14 cellular contexts compared by ENCODE assay signal in the genomic region with DNA sequence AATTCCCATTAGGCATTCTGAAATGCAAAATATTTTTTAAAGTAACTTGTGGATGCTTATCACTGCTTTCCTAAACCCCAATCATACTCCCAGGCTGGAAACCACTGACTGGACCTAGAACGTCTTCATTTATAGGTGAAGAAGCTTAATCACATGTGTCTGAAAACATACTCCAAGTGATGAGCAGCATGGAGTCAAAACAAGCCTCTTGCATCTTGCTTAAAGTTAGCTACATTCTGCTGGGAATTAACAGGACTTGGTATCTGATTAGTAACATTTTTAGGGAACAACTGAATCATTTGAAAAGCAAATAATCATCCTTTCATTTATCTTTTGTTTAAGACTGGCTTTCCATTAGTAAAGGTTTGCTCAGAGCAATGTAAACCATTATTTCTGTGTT.
DNase-seq lines count a peak whose midpoint lies in the region; ATAC-seq, FAIRE-seq and TF ChIP-seq lines count a peak whose summit lies in the region.
"Had no signal": no experiment of that assay in that cellular context is flagged by ENCODE, and none has a peak within 500 bp of the region (broad histone marks: within the 10 kb centered on the region; RNA-seq: fewer than 3 reads in every experiment).

No MANE protein-coding gene starts in this region.

- no peak overlapping the region for H3K18ac ChIP-seq in IMR-90 (ENCODE audit: low read depth, low read length)

- H2AK9ac ChIP-seq in IMR-90 (replicated peaks; ENCODE audit: low read depth, low read length, poor library complexity), result no peak overlapping the region

- H3K9me3 Mint-ChIP-seq in CD4-positive, alpha-beta T cell, result no peaks in the 10 kb centered on the region

- dilution Hi-C loops in IMR-90 (cut with HindIII; ENCODE audit: low sequenced_read_pairs, unreplicated experiment), result no loop called here

- no peak overlapping the region; the same call in 1 of the 2 replicates for H2AK5ac ChIP-seq in IMR-90 (ENCODE audit: low read depth, low read length)

- H3K14ac ChIP-seq in IMR-90 (replicated peaks; ENCODE audit: low read depth, low read length), result peak overlapping the region; percentile 31; the same call in 1 of the 2 replicates

- no peak overlapping the region for H3K4me3 ChIP-seq in IMR-90 (ENCODE audit: insufficient read depth, low read depth, low read length)
- no peak overlapping the region for H3K4me3 ChIP-seq in BE2C (ENCODE audit: low read depth, low read length)
- H3K4me3 ChIP-seq: GM23248 had no signal

- no peak overlapping the region for H3K27ac Mint-ChIP-seq in CD4-positive, alpha-beta T cell

- no peaks in the 10 kb centered on the region for H3K36me3 ChIP-seq in IMR-90 (ENCODE audit: control insufficient read depth, insufficient read depth, low read length)
- H3K36me3 ChIP-seq in BE2C, result no peaks in the 10 kb centered on the region

- H3K27me3 ChIP-seq in IMR-90 (ENCODE audit: control insufficient read depth, insufficient read depth, low read length) (no peaks in the 10 kb centered on the region), BE2C (no peaks in the 10 kb centered on the region)
- no peaks in the 10 kb centered on the region for H3K27me3 ChIP-seq in CD4-positive, alpha-beta T cell (ENCODE audit: control insufficient read depth, insufficient read depth, low read length)

- H3K79me1 ChIP-seq in IMR-90 (ENCODE audit: low read depth in 1 of 2, low read length in 2 of 2), result peaks cover 0 to 32% of the 10 kb centered on the region in 2 experiments; a peak in 2 of 4 replicates

- H2BK120ac ChIP-seq in IMR-90 (ENCODE audit: low read depth, low read length), result no peak overlapping the region

- no peak overlapping the region for H3K56ac ChIP-seq in IMR-90 (ENCODE audit: extremely low read depth, insufficient read depth, low read length)

- peaks cover 23% of the 10 kb centered on the region for H3K36me3 Mint-ChIP-seq in CD4-positive, alpha-beta T cell (ENCODE audit: low read depth)

- H3K9me3 ChIP-seq in IMR-90 (ENCODE audit: control insufficient read depth, insufficient read depth, low read length), result no peaks in the 10 kb centered on the region
- H3K9me3 ChIP-seq in CD4-positive, alpha-beta T cell (ENCODE audit: control insufficient read depth, low read length), result no peaks in the 10 kb centered on the region
- H3K9me3 ChIP-seq in BE2C, result no peaks in the 10 kb centered on the region

- POLR2A ChIA-PET in IMR-90 (lab: Charles Lee; ENCODE audit: unreplicated experiment), result interaction anchor here (0.5 kb wide), 1 partner anchor 101 kb away, joined by 3 read pairs; no protein-coding TSS in a partner anchor
- POLR2A ChIA-PET in CD4-positive, alpha-beta T cell (lab: Charles Lee), result interaction anchor here (1.5 kb wide), 1 partner anchor 106 kb away, joined by 4 read pairs; the partner anchor contains the start of gene AK5

- no peak for DNase-seq in IMR-90
- DNase-seq in substantia nigra (lab: John Stamatoyannopoulos, UW), result no peak
- DNase-seq in CD4-positive, alpha-beta T cell, result no peak
- no peak for DNase-seq in BE2C
- DNase-seq: ACHN; C1 segment of cervical spinal cord; CD4-positive, alpha-beta memory T cell; DMS153; GM23248; H7 had no signal

- no peaks in the 10 kb centered on the region for H4K20me1 ChIP-seq in IMR-90 (ENCODE audit: insufficient read depth, low read length)

- H3K4me2 ChIP-seq in IMR-90 (ENCODE audit: low read depth, low read length), result no peak overlapping the region

- no peak overlapping the region for H3K9ac ChIP-seq in IMR-90 (ENCODE audit: low read depth, low read length)
- H3K9ac ChIP-seq: GM23248 had no signal

- H3K27ac ChIP-seq in IMR-90 (ENCODE audit: insufficient read depth, low read length) (no peak overlapping the region), cingulate gyrus (ENCODE audit: low read depth, low read length) (peak overlapping the region; percentile 70), substantia nigra (ENCODE audit: low read depth, low read length, poor library complexity, severe bottlenecking) (peak overlapping the region; percentile 87)
- H3K27ac ChIP-seq in CD4-positive, alpha-beta T cell (ENCODE audit: low read depth, low read length), result no peak overlapping the region
- H3K27ac ChIP-seq: GM23248 had no signal

- H2BK5ac ChIP-seq in IMR-90 (ENCODE audit: low read depth, low read length, poor library complexity, severe bottlenecking), result no peak overlapping the region

- no peak for ATAC-seq in IMR-90 (ENCODE audit: low read depth)
- ATAC-seq in GM21529 (IDR thresholded peaks at IDR 0.05; ENCODE audit: unreplicated experiment), result no peak
- no peak for ATAC-seq in CD4-positive, alpha-beta T cell (ENCODE audit: poor library complexity)
- ATAC-seq in HG03520 (IDR thresholded peaks at IDR 0.05; ENCODE audit: unreplicated experiment), result no peak

- peaks cover 28% of the 10 kb centered on the region for H3K4me1 Mint-ChIP-seq in CD4-positive, alpha-beta T cell (ENCODE audit: low read depth)

- peaks cover 3% of the 10 kb centered on the region; the same call in 1 of the 2 replicates for H3K9me1 ChIP-seq in IMR-90 (ENCODE audit: insufficient read depth, low read length)

- no peak overlapping the region for H4K5ac ChIP-seq in IMR-90 (ENCODE audit: low read depth, low read length)

- no peak overlapping the region for H4K91ac ChIP-seq in IMR-90 (ENCODE audit: insufficient read depth, low read depth, low read length)

- WGBS in IMR-90 (ENCODE audit: extremely low coverage in 2 of 2, insufficient read length in 1 of 2), 2 experiments, result no CpG with 5 or more reads among the region's 1 CpG

- peak overlapping the region; percentile 59; the same call in 1 of the 3 replicates for H2BK15ac ChIP-seq in IMR-90 (ENCODE audit: low read depth, low read length)

- no peak overlapping the region for H4K8ac ChIP-seq in IMR-90 (ENCODE audit: low read depth in 2 of 2, low read length in 2 of 2)

- no peak overlapping the region for H3K4ac ChIP-seq in IMR-90 (ENCODE audit: low read depth, low read length)

- no peak overlapping the region for H2AFZ ChIP-seq in IMR-90 (replicated peaks; ENCODE audit: low read length, poor library complexity)
- H2AFZ ChIP-seq: GM23248 had no signal

- intact Hi-C loops in IMR-90 (cut with micrococcal nuclease), result no loop called here
- intact Hi-C loops in CD4-positive, alpha-beta T cell (cut with DNase I, micrococcal nuclease), result no loop called here

- no peak for TF ChIP-seq RAD21 in IMR-90 (IDR thresholded peaks at IDR 0.05; ENCODE audit: low read length)

- no peaks in the 10 kb centered on the region for H3K27me3 Mint-ChIP-seq in CD4-positive, alpha-beta T cell

- H3K4me1 ChIP-seq in IMR-90 (ENCODE audit: control insufficient read depth, insufficient read depth, low read length) (peaks cover 7% of the 10 kb centered on the region), BE2C (peaks cover 2% of the 10 kb centered on the region)

- H3K23ac ChIP-seq in IMR-90 (ENCODE audit: low read depth, low read length), result peak overlapping the region; percentile 29; the same call in 1 of the 2 replicates

- peak; percentile 91 for FAIRE-seq in islet of Langerhans (lab: Jason Lieb, UNC)

- CTCF ChIA-PET in IMR-90 (lab: Yijun Ruan, JAX), result interaction anchor here (0.6 to 0.7 kb wide), 2 partner anchors 13 to 32 kb away, joined by 3 read pairs; no protein-coding TSS in a partner anchor
- CTCF ChIA-PET in CD4-positive, alpha-beta T cell (lab: Charles Lee), result no interaction called here

- BruUV-seq in IMR-90 (replicated peaks; lab: Mats Ljungman, UMichigan), result no TSS peak

- peak overlapping the region; percentile 57 for H2BK20ac ChIP-seq in IMR-90 (ENCODE audit: low read depth, low read length)

- in situ Hi-C loops in IMR-90 (cut with MboI; ENCODE audit: low sequenced_read_pairs), result no loop called here

- no peak for TF ChIP-seq POLR2A in IMR-90 (IDR thresholded peaks at IDR 0.05; ENCODE audit: low read depth, low read length)

- TF ChIP-seq CTCF in IMR-90 (conservative IDR thresholded peaks at IDR 0.05; ENCODE audit: low read depth, low read length), result no peak
- TF ChIP-seq CTCF in CD4-positive, alpha-beta T cell (IDR thresholded peaks at IDR 0.05), result no peak
- no peak for TF ChIP-seq CTCF in BE2C (IDR thresholded peaks at IDR 0.05; ENCODE audit: low read depth, low read length)

- no peak overlapping the region for H3K4me3 Mint-ChIP-seq in CD4-positive, alpha-beta T cell

TF ChIP-seq in IMR-90, 13 proteins besides CTCF, POLR2A, EP300 and RAD21:
- TF ChIP-seq CHD1 (IDR thresholded peaks at IDR 0.05; ENCODE audit: low read depth, low read length), result no peak
- no peak for TF ChIP-seq MXI1 (IDR thresholded peaks at IDR 0.05; ENCODE audit: borderline replicate concordance, low read depth, low read length)
- no peak for TF ChIP-seq RFX5 (IDR thresholded peaks at IDR 0.05; ENCODE audit: low read depth, low read length)
TF ChIP-seq in IMR-90: peak in this region for 0.

Comparison
In these comparisons a context has a peak if more than half of its experiments do, and no peak if none do; other contexts are left out.
1. H3K27ac ChIP-seq: peak in cingulate gyrus (single experiment) and substantia nigra (single experiment); none in IMR-90 (single experiment) and CD4-positive, alpha-beta T cell (single experiment).